In genomic region chr2:118059919-118060478, GRCh38 we compare ENCODE assay signal across 10 cellular contexts. TPM values are rescaled to one million over a fixed set of nuclear protein-coding genes. Genes with fewer than 3 reads are reported as not detected.
DNase-seq lines count a peak whose midpoint lies in the region; ATAC-seq and TF ChIP-seq lines count a peak whose summit lies in the region.
"Had no signal": no experiment of that assay in that cellular context is flagged by ENCODE, and none has a peak within 500 bp of the region (broad histone marks: within the 10 kb centered on the region; RNA-seq: fewer than 3 reads in every experiment).

No MANE protein-coding gene starts in this region.

- peak; percentile 78 for DNase-seq in EH (ENCODE audit: low read depth)
- DNase-seq in HK-2 (ENCODE audit: unreplicated experiment), result peak; percentile 49
- peak; percentile 62 for DNase-seq in adipocyte (ENCODE audit: low read depth)
- peak; percentile 31 for DNase-seq in osteoblast (ENCODE audit: insufficient read length, low spot score, missing footprints)
- DNase-seq in dermis blood vessel endothelial cell, result no peak
- DNase-seq in effector memory CD4-positive, alpha-beta T cell, result no peak
- DNase-seq in NCI-H2029 (lab: John Stamatoyannopoulos, UW), result no peak
- DNase-seq: NCI-H1930 had no signal

- H3K9me3 ChIP-seq in adipocyte (ENCODE audit: control insufficient read depth, low read length) (no peaks in the 10 kb centered on the region), osteoblast (ENCODE audit: low read depth, low read length) (no peaks in the 10 kb centered on the region)
- no peaks in the 10 kb centered on the region for H3K9me3 ChIP-seq in effector memory CD4-positive, alpha-beta T cell (ENCODE audit: control insufficient read depth, low read length)
- H3K9me3 ChIP-seq: right atrium auricular region had no signal

- H3K4me1 ChIP-seq in adipocyte (ENCODE audit: control insufficient read depth, insufficient read depth, low read length) (peaks cover 43% of the 10 kb centered on the region), osteoblast (ENCODE audit: insufficient read depth, low read length) (peaks cover 30% of the 10 kb centered on the region)
- H3K4me1 ChIP-seq in effector memory CD4-positive, alpha-beta T cell (ENCODE audit: control insufficient read depth, insufficient read depth, low read length, poor library complexity, severe bottlenecking), result no peaks in the 10 kb centered on the region
- H3K4me1 ChIP-seq: right atrium auricular region had no signal

- H3K9ac ChIP-seq in adipocyte (ENCODE audit: low read length), result peak overlapping the region; percentile 71

- peak overlapping the region; percentile 38 for H3K4me2 ChIP-seq in osteoblast (ENCODE audit: insufficient read depth, low read length)

- no peak for TF ChIP-seq CTCF in osteoblast (IDR thresholded peaks at IDR 0.05; ENCODE audit: extremely low read depth, low read depth, low read length)

- H3K36me3 ChIP-seq in adipocyte (ENCODE audit: control insufficient read depth, insufficient read depth, low read length, severe bottlenecking) (no peaks in the 10 kb centered on the region), osteoblast (ENCODE audit: insufficient read depth, low read length) (no peaks in the 10 kb centered on the region)
- H3K36me3 ChIP-seq in effector memory CD4-positive, alpha-beta T cell (ENCODE audit: control insufficient read depth, insufficient read depth, low read length), result no peaks in the 10 kb centered on the region
- H3K36me3 ChIP-seq: right atrium auricular region had no signal

- peak overlapping the region; percentile 5 for H3K4me3 ChIP-seq in adipocyte (ENCODE audit: low read length)
- no peak overlapping the region for H3K4me3 ChIP-seq in osteoblast (ENCODE audit: insufficient read depth, low read length)
- H3K4me3 ChIP-seq in effector memory CD4-positive, alpha-beta T cell (ENCODE audit: insufficient read depth, low read depth, low read length, poor library complexity, severe bottlenecking), result no peak overlapping the region
- H3K4me3 ChIP-seq: right atrium auricular region had no signal

- no peak for ATAC-seq in HG03280 (IDR thresholded peaks at IDR 0.05; ENCODE audit: unreplicated experiment)

- no peaks in the 10 kb centered on the region for H3K79me2 ChIP-seq in osteoblast (ENCODE audit: insufficient read depth, low read length)

- H3K27ac ChIP-seq in osteoblast (ENCODE audit: low read depth, low read length), result peak overlapping the region; percentile 76
- H3K27ac ChIP-seq in effector memory CD4-positive, alpha-beta T cell (ENCODE audit: insufficient read depth, low read length, poor library complexity, severe bottlenecking), result no peak overlapping the region
- H3K27ac ChIP-seq: right atrium auricular region had no signal

- no peaks in the 10 kb centered on the region for H4K20me1 ChIP-seq in osteoblast (ENCODE audit: insufficient read depth, low read length)

- no peak overlapping the region for H2AFZ ChIP-seq in osteoblast (ENCODE audit: low read length)

- H3K27me3 ChIP-seq in adipocyte (replicated peaks; ENCODE audit: control insufficient read depth, insufficient read depth, low read length) (no peaks in the 10 kb centered on the region), osteoblast (ENCODE audit: insufficient read depth, low read length) (peaks cover 4% of the 10 kb centered on the region)
- no peaks in the 10 kb centered on the region for H3K27me3 ChIP-seq in effector memory CD4-positive, alpha-beta T cell (replicated peaks; ENCODE audit: control insufficient read depth, insufficient read depth, low read length, poor library complexity, severe bottlenecking)
- H3K27me3 ChIP-seq: right atrium auricular region had no signal

RNA-seq across cellular contexts. Expression of gene INSIG2, which starts 28.3 kb away (rescaled TPM):
- total RNA-seq in osteoblast, result 20.6 and 22.1 TPM in 2 replicates
- 15.5 and 22.9 TPM in 2 replicates for total RNA-seq in dermis blood vessel endothelial cell

RNA-seq across cellular contexts. Expression of gene CCDC93, which starts 46.1 kb away (rescaled TPM):
- 40.5 and 47.7 TPM in 2 replicates for total RNA-seq in osteoblast
- total RNA-seq in dermis blood vessel endothelial cell, result 36.6 and 37.6 TPM in 2 replicates

Comparison
In these comparisons a context has a peak if more than half of its experiments do, and no peak if none do; other contexts are left out.
1. DNase-seq: peak in EH (single experiment), HK-2 (single experiment), adipocyte (single experiment) and osteoblast (single experiment); none in dermis blood vessel endothelial cell (single experiment), effector memory CD4-positive, alpha-beta T cell (0 of 3) and NCI-H2029 (single experiment).